ENCODE assay signal across 18 cellular contexts in genomic region chrX:66676413-66676812, GRCh38.
DNase-seq lines count a peak whose midpoint lies in the region; ATAC-seq and TF ChIP-seq lines count a peak whose summit lies in the region.
"Had no signal": no experiment of that assay in that cellular context is flagged by ENCODE, and none has a peak within 500 bp of the region (broad histone marks: within the 10 kb centered on the region; RNA-seq: fewer than 3 reads in every experiment).

No MANE protein-coding gene starts in this region.

- DNase-seq in AG10803 (ENCODE audit: low read depth) (peak; percentile 78), MM.1S (no peak), dedifferentiated amniotic fluid mesenchymal stem cell (ENCODE audit: extremely low spot score) (peak; percentile 34), kidney tubule cell (ENCODE audit: low spot score) (peak; percentile 8), SKM-1 (lab: John Stamatoyannopoulos, UW; ENCODE audit: unreplicated experiment) (no peak), ecto neural progenitor cell (ENCODE audit: low spot score) (no peak), NCI-H1417 (lab: John Stamatoyannopoulos, UW) (no peak)
- DNase-seq: activated CD4-positive, alpha-beta T cell treated with anti-CD3 and anti-CD28 coated beads, Interleukin-2, amount 10 ng/mL, durations not matched to agents 24 days and 14 days; activated naive CD4-positive, alpha-beta T cell treated with Interleukin-2 at 50 U/mL for 16 hours; foreskin melanocyte; mucosa of descending colon; NCI-H2081; NCI-H526 treated with DMSO at 0.1 percent for 48 hours; PC-9; right cardiac atrium; stimulated activated CD4-positive, alpha-beta T cell treated with anti-CD3 and anti-CD28 coated beads, Interleukin-2, amount 100 ng/mL, for 24 hours had no signal

- no peak overlapping the region for H3K9ac ChIP-seq in MM.1S (ENCODE audit: low read length)

- peak overlapping the region; percentile 25; the same call in 1 of the 2 replicates for H3K4me2 ChIP-seq in MM.1S (ENCODE audit: low read depth, low read length)
- H3K4me2 ChIP-seq: PC-9 had no signal

- ATAC-seq in HG03159 (IDR thresholded peaks at IDR 0.05; ENCODE audit: unreplicated experiment), result no peak
- ATAC-seq: left lobe of liver, mucosa of descending colon had no signal

- no peak overlapping the region for H3K4me3 ChIP-seq in AG10803 (ENCODE audit: low read length)
- no peak overlapping the region for H3K4me3 ChIP-seq in MM.1S (ENCODE audit: low read length)
- H3K4me3 ChIP-seq: mucosa of descending colon, PC-9 had no signal

- H3K27ac ChIP-seq in MM.1S (ENCODE audit: low read length), result no peak overlapping the region; the same call in 1 of the 2 replicates
- H3K27ac ChIP-seq: PC-9 had no signal

- H3K9me3 ChIP-seq in MM.1S (replicated peaks; ENCODE audit: insufficient read depth, low read length), result no peaks in the 10 kb centered on the region

- H3K9me2 ChIP-seq in MM.1S (replicated peaks; ENCODE audit: insufficient read depth, low read length), result no peaks in the 10 kb centered on the region

- H2AFZ ChIP-seq in MM.1S (ENCODE audit: low read length), result no peak overlapping the region
- H2AFZ ChIP-seq: PC-9 had no signal

- no peaks in the 10 kb centered on the region for H3F3A ChIP-seq in MM.1S (ENCODE audit: insufficient read depth, low read length)

- no peaks in the 10 kb centered on the region for H3K36me3 ChIP-seq in MM.1S (replicated peaks; ENCODE audit: insufficient read depth, low read length)

- no peaks in the 10 kb centered on the region for H4K20me1 ChIP-seq in MM.1S (ENCODE audit: insufficient read depth, low read length)

- peaks cover 54% of the 10 kb centered on the region for H3K4me1 ChIP-seq in MM.1S (ENCODE audit: low read length)

- no peak for TF ChIP-seq CTCF in AG10803 (conservative IDR thresholded peaks at IDR 0.05; ENCODE audit: low read length)
- TF ChIP-seq CTCF in MM.1S (IDR thresholded peaks at IDR 0.05; ENCODE audit: low read length), result no peak

- H3K79me2 ChIP-seq in MM.1S (ENCODE audit: low read length), result no peaks in the 10 kb centered on the region

- H3K27me3 ChIP-seq in MM.1S (replicated peaks; ENCODE audit: insufficient read depth, low read length), result no peaks in the 10 kb centered on the region

Comparison
In these comparisons a context has a peak if more than half of its experiments do, and no peak if none do; other contexts are left out.
1. DNase-seq: peak in AG10803 (single experiment), dedifferentiated amniotic fluid mesenchymal stem cell (single experiment) and kidney tubule cell (single experiment); none in MM.1S (single experiment), SKM-1 (single experiment), ecto neural progenitor cell (single experiment) and NCI-H1417 (0 of 3).